In genomic region chr18:109130-109921, GRCh38 we compare ENCODE assay signal across 10 cellular contexts. TPM values are rescaled to one million over a fixed set of nuclear protein-coding genes. Genes with fewer than 3 reads are reported as not detected.
DNase-seq lines count a peak whose midpoint lies in the region; ATAC-seq and TF ChIP-seq lines count a peak whose summit lies in the region.
"Not testable (repeated sequence)": the region's sequence is repeated elsewhere in the genome, so short reads cannot be mapped to it uniquely, and the experiment has no call there.
"Had no signal": no experiment of that assay in that cellular context is flagged by ENCODE, and none has a peak within 500 bp of the region (broad histone marks: within the 10 kb centered on the region; RNA-seq: fewer than 3 reads in every experiment).

No MANE protein-coding gene starts in this region.

- not testable (repeated sequence) for H3K4me1 ChIP-seq in breast epithelium; aorta (ENCODE audit: control insufficient read depth in 1 of 2, insufficient read depth in 2 of 2, low read length in 2 of 2)

- H3K4me3 Mint-ChIP-seq in activated CD4-positive, alpha-beta T cell treated with anti-CD3 and anti-CD28 coated beads, Interleukin-2, amount 10 ng/mL, durations not matched to agents 24 days and 14 days = not testable (repeated sequence)

- H3K4me1 Mint-ChIP-seq in activated CD4-positive, alpha-beta T cell treated with anti-CD3 and anti-CD28 coated beads, Interleukin-2, amount 10 ng/mL, durations not matched to agents 24 days and 14 days = not testable (repeated sequence)

- H3K4me3 ChIP-seq in GM12865 (ENCODE audit: low read depth, low read length); breast epithelium; aorta (ENCODE audit: low read length in 2 of 2): not testable (repeated sequence)

- intact Hi-C loops in activated CD4-positive, alpha-beta T cell treated with anti-CD3 and anti-CD28 coated beads, Interleukin-2, amount 10 ng/mL, durations not matched to agents 24 days and 14 days (cut with micrococcal nuclease); breast epithelium (cut with DNase I; ENCODE audit: low total_unique reads); head of caudate nucleus (cut with DNase I); aorta (cut with DNase I): not testable (repeated sequence)

- not testable (repeated sequence) for H3K27me3 ChIP-seq in breast epithelium; aorta (ENCODE audit: control insufficient read depth in 1 of 2, insufficient read depth in 2 of 2, low read length in 1 of 2)

- not testable (repeated sequence) for H3K36me3 Mint-ChIP-seq in activated CD4-positive, alpha-beta T cell treated with anti-CD3 and anti-CD28 coated beads, Interleukin-2, amount 10 ng/mL, durations not matched to agents 24 days and 14 days (ENCODE audit: low read depth)

- not testable (repeated sequence) for H3K36me3 ChIP-seq in breast epithelium; aorta (ENCODE audit: control insufficient read depth in 1 of 2, insufficient read depth in 2 of 2, low read length in 1 of 2)

- DNase-seq in GM12865 (ENCODE audit: low read depth); omental fat pad (ENCODE audit: low spot score); aorta: not testable (repeated sequence)
- peak; percentile 48 for DNase-seq in NCI-H226
- peak; percentile 86 for DNase-seq in activated CD4-positive, alpha-beta T cell treated with anti-CD3 and anti-CD28 coated beads, Interleukin-2, amount 10 ng/mL, durations not matched to agents 24 days and 14 days
- peak; percentile 66 to 77 for DNase-seq in breast epithelium (ENCODE audit: low spot score in 2 of 2)
- peak in 41 of 42 donors; percentile 9 to 84 (median 52) for DNase-seq in head of caudate nucleus

- TF ChIP-seq CTCF in GM12865 (IDR thresholded peaks at IDR 0.05; ENCODE audit: insufficient read depth, low read depth, low read length, missing control alignments) (peak; percentile 9), breast epithelium (IDR thresholded peaks at IDR 0.05) (peak in 1 of 3 donors; percentile 9)
- not testable (repeated sequence) for TF ChIP-seq CTCF in omental fat pad (IDR thresholded peaks at IDR 0.05)

- peaks cover 27% of the 10 kb centered on the region for H3K9me3 Mint-ChIP-seq in activated CD4-positive, alpha-beta T cell treated with anti-CD3 and anti-CD28 coated beads, Interleukin-2, amount 10 ng/mL, durations not matched to agents 24 days and 14 days

- 39% methylated on average over 7 of the region's 7 CpGs for WGBS in aorta, 2 donors

- TF ChIP-seq POLR2A in breast epithelium (IDR thresholded peaks at IDR 0.05) = not testable (repeated sequence)

- not testable (repeated sequence) for H3K27ac Mint-ChIP-seq in activated CD4-positive, alpha-beta T cell treated with anti-CD3 and anti-CD28 coated beads, Interleukin-2, amount 10 ng/mL, durations not matched to agents 24 days and 14 days

- ATAC-seq in HG02610 (IDR thresholded peaks at IDR 0.05; ENCODE audit: unreplicated experiment) (peak; percentile 19), omental fat pad (ENCODE audit: low FRiP score) (peak; percentile 66), aorta (ENCODE audit: low FRiP score) (peak; percentile 69)

- H3K9me3 ChIP-seq in breast epithelium; aorta (ENCODE audit: control insufficient read depth, low read length): not testable (repeated sequence)

- not testable (repeated sequence) for H3K27me3 Mint-ChIP-seq in activated CD4-positive, alpha-beta T cell treated with anti-CD3 and anti-CD28 coated beads, Interleukin-2, amount 10 ng/mL, durations not matched to agents 24 days and 14 days

- H3K27ac ChIP-seq in breast epithelium = peak overlapping the region in 1 of 2 donors; percentile 50
- H3K27ac ChIP-seq in aorta (ENCODE audit: low read depth in 1 of 2, low read length in 2 of 2) = not testable (repeated sequence)

RNA-seq across cellular contexts. Expression of gene USP14, which starts 49.0 kb away (rescaled TPM):
- 97.9 and 103 TPM in 2 replicates for total RNA-seq in activated CD4-positive, alpha-beta T cell treated with anti-CD3 and anti-CD28 coated beads, Interleukin-2, amount 10 ng/mL, durations not matched to agents 24 days and 14 days
- total RNA-seq in breast epithelium (10 to 100 TPM; 30.5 to 46.9 (median 38.1) TPM), omental fat pad (10 to 100 TPM; 31.4 to 57.5 (median 39.5) TPM), aorta (10 to 100 TPM; 45.8 to 49.4 TPM)
- 10 to 100 TPM; 20.3 to 22.7 TPM for polyA plus RNA-seq in aorta

RNA-seq across cellular contexts. Expression of gene TUBB8B, which starts 59.9 kb away (rescaled TPM):
- not detected in 2 replicates for total RNA-seq in activated CD4-positive, alpha-beta T cell treated with anti-CD3 and anti-CD28 coated beads, Interleukin-2, amount 10 ng/mL, durations not matched to agents 24 days and 14 days
- total RNA-seq in breast epithelium = under 1 TPM in 1 of 3 donors, not detected in 2; 0.66 TPM
- total RNA-seq in omental fat pad = not detected
- not detected for total RNA-seq in aorta
- polyA plus RNA-seq in aorta = not detected
- total RNA-seq: posterior vena cava; T-helper 2 cell treated with Interferon-gamma antibody and Interleukin-4, amounts not matched to agents 100 ng/mL and 5 ng/mL, for 36 hours had no signal

Comparison
In these comparisons a context has a peak if more than half of its experiments do, and no peak if none do; other contexts are left out.
1. ATAC-seq: peak in every context shown above with its lines; median percentile 69 in aorta; 66 in omental fat pad; 19 in HG02610.